ENCODE assay signal across 15 cellular contexts in genomic region chr19:41868989-41869300, GRCh38. TPM values are rescaled to one million over a fixed set of nuclear protein-coding genes. Genes with fewer than 3 reads are reported as not detected.
A peak's percentile ranks its signal among the peaks of the same experiment; 100 is the strongest.
DNase-seq lines count a peak whose midpoint lies in the region; ATAC-seq and TF ChIP-seq lines count a peak whose summit lies in the region.
"Had no signal": no experiment of that assay in that cellular context is flagged by ENCODE, and none has a peak within 500 bp of the region (broad histone marks: within the 10 kb centered on the region; RNA-seq: fewer than 3 reads in every experiment).

No MANE protein-coding gene starts in this region.

- no peak overlapping the region for H2AK5ac ChIP-seq in mesenchymal stem cell (ENCODE audit: low read length, severe bottlenecking)

- no peak overlapping the region for H3K4me3 Mint-ChIP-seq in activated CD4-positive, alpha-beta memory T cell treated with anti-CD3 and anti-CD28 coated beads, Interleukin-2, amount 10 ng/mL, durations not matched to agents 7 days and 5 days
- H3K4me3 Mint-ChIP-seq: CD14-positive monocyte had no signal

- 94% methylated on average over 12 of the region's 12 CpGs for WGBS in mesenchymal stem cell

- H3K27me3 ChIP-seq in BLaER1 (no peaks in the 10 kb centered on the region), HCT116 (ENCODE audit: insufficient read depth, low read length) (no peaks in the 10 kb centered on the region), mesenchymal stem cell (ENCODE audit: control insufficient read depth in 1 of 2, insufficient read depth in 1 of 2, low read length in 2 of 2) (no peaks in the 10 kb centered on the region)

- H3K4me3 ChIP-seq in BLaER1 (peak overlapping the region; percentile 31; the same call in 1 of the 2 replicates), HCT116 (replicated peaks in 1 of 2; ENCODE audit: low read depth in 1 of 2, low read length in 2 of 2) (no peak overlapping the region), mesenchymal stem cell (ENCODE audit: insufficient read depth in 1 of 2, low read depth in 1 of 2, low read length in 2 of 2) (no peak overlapping the region)

- intact Hi-C loops in HCT116 (cut with micrococcal nuclease): no loop called here

- no peak overlapping the region for H3K14ac ChIP-seq in mesenchymal stem cell (ENCODE audit: low read length in 2 of 2)

- H3K27ac ChIP-seq in BLaER1: peak overlapping the region; percentile 97
- H3K27ac ChIP-seq in HCT116 (ENCODE audit: low read depth, low read length): peak overlapping the region; percentile 13; the same call in 1 of the 2 replicates
- H3K27ac ChIP-seq in mesenchymal stem cell (ENCODE audit: low read length, poor library complexity, severe bottlenecking): no peak overlapping the region

- H3K18ac ChIP-seq in mesenchymal stem cell (ENCODE audit: low read depth in 1 of 2, low read length in 2 of 2): no peak overlapping the region

- no peak for DNase-seq in HCT116 (ENCODE audit: low read depth, low spot score)
- no peak for DNase-seq in activated CD4-positive, alpha-beta memory T cell treated with anti-CD3 and anti-CD28 coated beads, Interleukin-2, amount 10 ng/mL, durations not matched to agents 7 days and 5 days
- no peak for DNase-seq in mesenchymal stem cell
- DNase-seq in GM03348 (ENCODE audit: low spot score): no peak
- no peak for DNase-seq in iPS-NIHi7 (ENCODE audit: extremely low spot score)
- DNase-seq in NCI-H510A treated with DMSO at 0.1 percent for 48 hours (lab: John Stamatoyannopoulos, UW): no peak
- DNase-seq in SW480 (ENCODE audit: low spot score): no peak
- DNase-seq: activated CD4-positive, CD25-positive, alpha-beta regulatory T cell; activated effector memory CD4-positive, alpha-beta T cell treated with anti-CD3 and anti-CD28 coated beads, Interleukin-2, amount 50 U/mL, for 16 hours; stimulated activated CD4-positive, alpha-beta T cell treated with anti-CD3 and anti-CD28 coated beads, Interleukin-1b, Interleukin-23, amount 100 ng/mL, for 48 hours; stimulated activated naive CD4-positive, alpha-beta T cell treated with Interleukin-2 at 50 U/mL for 16 hours had no signal

- H2BK5ac ChIP-seq in mesenchymal stem cell (ENCODE audit: low read depth, low read length, poor library complexity, severe bottlenecking): no peak overlapping the region

- no peak overlapping the region for H3K4ac ChIP-seq in mesenchymal stem cell (ENCODE audit: low read depth in 1 of 2, low read length in 2 of 2)

- no peak for TF ChIP-seq POLR2A in HCT116 (IDR thresholded peaks at IDR 0.05; ENCODE audit: borderline replicate concordance, extremely low read depth, insufficient read depth, insufficient read length)

- H3K9ac ChIP-seq in BLaER1: peak overlapping the region; percentile 74
- H3K9ac ChIP-seq in HCT116 (ENCODE audit: low read length): no peak overlapping the region
- peak overlapping the region; percentile 32 for H3K9ac ChIP-seq in mesenchymal stem cell (ENCODE audit: low read length)

- no peaks in the 10 kb centered on the region for H3K9me2 ChIP-seq in HCT116 (ENCODE audit: insufficient read depth)

- H2BK120ac ChIP-seq in mesenchymal stem cell (ENCODE audit: low read depth, low read length): no peak overlapping the region

- no peak overlapping the region for H4K8ac ChIP-seq in mesenchymal stem cell (ENCODE audit: low read length)

- peaks cover 85% of the 10 kb centered on the region for H3K36me3 ChIP-seq in BLaER1
- peaks cover 54 to 72% of the 10 kb centered on the region in 2 experiments for H3K36me3 ChIP-seq in HCT116 (ENCODE audit: control insufficient read depth in 1 of 2, insufficient read depth in 2 of 2, low read length in 2 of 2)
- peaks cover 84 to 88% of the 10 kb centered on the region in 2 experiments for H3K36me3 ChIP-seq in mesenchymal stem cell (ENCODE audit: control insufficient read depth in 1 of 2, insufficient read depth in 2 of 2, low read depth in 1 of 2, low read length in 2 of 2)

- H3K79me2 ChIP-seq in HCT116 (ENCODE audit: insufficient read depth, low read length): peaks cover 60% of the 10 kb centered on the region

- POLR2A ChIA-PET in HCT116 (lab: Charles Lee): interaction anchor here (0.9 kb wide), 1 partner anchor 9 kb away, joined by 5 read pairs; the partner anchor contains the start of gene RPS19
- POLR2A ChIA-PET in activated CD4-positive, alpha-beta memory T cell treated with anti-CD3 and anti-CD28 coated beads, Interleukin-2, amount 10 ng/mL, durations not matched to agents 7 days and 5 days (lab: Charles Lee): interaction anchor here (0.9 to 16.1 kb wide), 4 partner anchors 7 to 72 kb away, joined by 3 to 384 read pairs (median 114); partner anchors contain the start of genes ARHGEF1 and RPS19

- H3K9me3 ChIP-seq in BLaER1: no peaks in the 10 kb centered on the region
- H3K9me3 ChIP-seq in HCT116 (ENCODE audit: control insufficient read depth in 1 of 2, insufficient read depth in 1 of 2, low read depth in 1 of 2, low read length in 2 of 2): no peaks in the 10 kb centered on the region
- H3K9me3 ChIP-seq in mesenchymal stem cell (ENCODE audit: control insufficient read depth, low read length): no peaks in the 10 kb centered on the region

- H3K4me1 Mint-ChIP-seq in activated CD4-positive, alpha-beta memory T cell treated with anti-CD3 and anti-CD28 coated beads, Interleukin-2, amount 10 ng/mL, durations not matched to agents 7 days and 5 days: peaks cover 88% of the 10 kb centered on the region

- RAD21 ChIA-PET in HCT116 (lab: Charles Lee; ENCODE audit: low non-redundant PET in 1 of 2, low total read pairs in 2 of 2, uncharacterized antibody in 2 of 2, unreplicated experiment in 2 of 2): no interaction called here

- H3K79me1 ChIP-seq in mesenchymal stem cell (replicated peaks; ENCODE audit: low read length, poor library complexity, severe bottlenecking): peaks cover 6% of the 10 kb centered on the region

- peaks cover 88% of the 10 kb centered on the region for H4K20me1 ChIP-seq in BLaER1
- peaks cover 54% of the 10 kb centered on the region; the same call in 1 of the 2 replicates for H4K20me1 ChIP-seq in HCT116 (ENCODE audit: insufficient read depth)

- TF ChIP-seq CTCF in HCT116 (IDR thresholded peaks at IDR 0.05 in 2 of 3, conservative IDR thresholded peaks at IDR 0.05 in 1 of 3; ENCODE audit: borderline replicate concordance in 1 of 3, insufficient read depth in 1 of 3, low read depth in 2 of 3, low read length in 2 of 3): no peak

- H4K91ac ChIP-seq in mesenchymal stem cell (ENCODE audit: low read length): no peak overlapping the region

- peaks cover 72% of the 10 kb centered on the region for H3K36me3 Mint-ChIP-seq in activated CD4-positive, alpha-beta memory T cell treated with anti-CD3 and anti-CD28 coated beads, Interleukin-2, amount 10 ng/mL, durations not matched to agents 7 days and 5 days (ENCODE audit: low read depth)

- no peak overlapping the region for H2BK15ac ChIP-seq in mesenchymal stem cell (ENCODE audit: low read depth, poor library complexity, severe bottlenecking)

- BruUV-seq in HCT116 (replicated peaks; lab: Mats Ljungman, UMichigan): no TSS peak

- H2AFZ ChIP-seq in HCT116 (ENCODE audit: low read depth, low read length, poor library complexity, severe bottlenecking) (no peak overlapping the region), mesenchymal stem cell (ENCODE audit: low read depth, low read length) (no peak overlapping the region)

- H3K27me3 Mint-ChIP-seq in activated CD4-positive, alpha-beta memory T cell treated with anti-CD3 and anti-CD28 coated beads, Interleukin-2, amount 10 ng/mL, durations not matched to agents 7 days and 5 days: no peaks in the 10 kb centered on the region

- peak overlapping the region; percentile 99 for H3K4me2 ChIP-seq in BLaER1
- no peak overlapping the region for H3K4me2 ChIP-seq in HCT116 (ENCODE audit: low read length)
- H3K4me2 ChIP-seq in mesenchymal stem cell (ENCODE audit: low read length, poor library complexity, severe bottlenecking): no peak overlapping the region

- ATAC-seq in HCT116: no peak

- H3K4me1 ChIP-seq in BLaER1 (peaks cover 100% of the 10 kb centered on the region), HCT116 (ENCODE audit: control insufficient read depth in 1 of 2, insufficient read depth in 2 of 2, low read length in 2 of 2) (peaks cover 0 to 52% of the 10 kb centered on the region in 2 experiments; a peak in 2 of 4 replicates), mesenchymal stem cell (ENCODE audit: control insufficient read depth, insufficient read depth, low read depth, low read length) (peaks cover 29% of the 10 kb centered on the region)

- H3K27ac Mint-ChIP-seq in activated CD4-positive, alpha-beta memory T cell treated with anti-CD3 and anti-CD28 coated beads, Interleukin-2, amount 10 ng/mL, durations not matched to agents 7 days and 5 days: peak overlapping the region; percentile 93

- TF ChIP-seq RAD21 in HCT116 (IDR thresholded peaks at IDR 0.05; ENCODE audit: low read depth): no peak

- CTCF ChIA-PET in HCT116 (lab: Charles Lee): no interaction called here
- CTCF ChIA-PET in activated CD4-positive, alpha-beta memory T cell treated with anti-CD3 and anti-CD28 coated beads, Interleukin-2, amount 10 ng/mL, durations not matched to agents 7 days and 5 days (lab: Charles Lee): interaction anchor here (0.7 to 1.3 kb wide), 2 partner anchors 9 to 18 kb away, joined by 3 to 4 read pairs; partner anchors contain the start of gene RPS19

- H3K23ac ChIP-seq in mesenchymal stem cell (ENCODE audit: low read length in 2 of 2): no peak overlapping the region

- no peaks in the 10 kb centered on the region for H3K9me3 Mint-ChIP-seq in activated CD4-positive, alpha-beta memory T cell treated with anti-CD3 and anti-CD28 coated beads, Interleukin-2, amount 10 ng/mL, durations not matched to agents 7 days and 5 days

- no peak overlapping the region for H2BK12ac ChIP-seq in mesenchymal stem cell (ENCODE audit: low read length in 2 of 2)

RNA-seq across cellular contexts. Expression of gene CD79A, which starts 8.1 kb away (rescaled TPM):
- total RNA-seq in HCT116 (2021; ENCODE audit: unreplicated experiment): 0.69 TPM
- polyA plus RNA-seq in HCT116 (2012): 0.10 and 0.40 TPM in 2 replicates
- under 1 TPM; 0.35 to 0.38 TPM for total RNA-seq in activated CD4-positive, alpha-beta memory T cell treated with anti-CD3 and anti-CD28 coated beads, Interleukin-2, amount 10 ng/mL, durations not matched to agents 7 days and 5 days
- polyA plus RNA-seq in mesenchymal stem cell (2013, experiment 1 of 2): 0.28 TPM
- 0.32 TPM for polyA plus RNA-seq in mesenchymal stem cell (2013, experiment 2 of 2)
- total RNA-seq: chondrocyte had no signal

RNA-seq across cellular contexts. Expression of gene RPS19, which starts 8.9 kb away (rescaled TPM):
- 3,020 TPM for total RNA-seq in HCT116 (2021; ENCODE audit: unreplicated experiment)
- 4,331 and 5,364 TPM in 2 replicates for polyA plus RNA-seq in HCT116 (2012)
- 1,000 to 10,000 TPM; 2,625 to 2,652 TPM for total RNA-seq in activated CD4-positive, alpha-beta memory T cell treated with anti-CD3 and anti-CD28 coated beads, Interleukin-2, amount 10 ng/mL, durations not matched to agents 7 days and 5 days
- 2,789 TPM for polyA plus RNA-seq in mesenchymal stem cell (2013, experiment 1 of 2)
- 2,879 TPM for polyA plus RNA-seq in mesenchymal stem cell (2013, experiment 2 of 2)

RNA-seq across cellular contexts. Expression of gene ARHGEF1, which starts 14.0 kb away (rescaled TPM):
- 110 TPM for total RNA-seq in HCT116 (2021; ENCODE audit: unreplicated experiment)
- 87.0 and 88.9 TPM in 2 replicates for polyA plus RNA-seq in HCT116 (2012)
- total RNA-seq in activated CD4-positive, alpha-beta memory T cell treated with anti-CD3 and anti-CD28 coated beads, Interleukin-2, amount 10 ng/mL, durations not matched to agents 7 days and 5 days: 100 to 1,000 TPM; 657 TPM
- polyA plus RNA-seq in mesenchymal stem cell (2013, experiment 1 of 2): 69.1 TPM
- polyA plus RNA-seq in mesenchymal stem cell (2013, experiment 2 of 2): 65.8 TPM

RNA-seq across cellular contexts. Expression of gene DMRTC2, which starts 24.1 kb away (rescaled TPM):
- not detected for total RNA-seq in HCT116 (2021; ENCODE audit: unreplicated experiment)
- not detected in 2 replicates for polyA plus RNA-seq in HCT116 (2012)
- total RNA-seq in activated CD4-positive, alpha-beta memory T cell treated with anti-CD3 and anti-CD28 coated beads, Interleukin-2, amount 10 ng/mL, durations not matched to agents 7 days and 5 days: not detected
- not detected for polyA plus RNA-seq in mesenchymal stem cell (2013, experiment 1 of 2)
- polyA plus RNA-seq in mesenchymal stem cell (2013, experiment 2 of 2): not detected
- total RNA-seq: chondrocyte, posterior vena cava had no signal
- polyA plus RNA-seq: CD14-positive monocyte had no signal

RNA-seq across cellular contexts. Expression of gene LYPD4, which starts 24.5 kb away (rescaled TPM):
- not detected for total RNA-seq in HCT116 (2021; ENCODE audit: unreplicated experiment)
- not detected in 2 replicates for polyA plus RNA-seq in HCT116 (2012)
- not detected for total RNA-seq in activated CD4-positive, alpha-beta memory T cell treated with anti-CD3 and anti-CD28 coated beads, Interleukin-2, amount 10 ng/mL, durations not matched to agents 7 days and 5 days
- polyA plus RNA-seq in mesenchymal stem cell (2013, experiment 1 of 2): not detected
- polyA plus RNA-seq in mesenchymal stem cell (2013, experiment 2 of 2): not detected
- total RNA-seq: chondrocyte, posterior vena cava had no signal
- polyA plus RNA-seq: CD14-positive monocyte had no signal
